Comparison of ENCODE assay signal across 8 cellular contexts in genomic region chr4:107824367-107825071, GRCh38. TPM values are rescaled to one million over a fixed set of nuclear protein-coding genes. Genes with fewer than 3 reads are reported as not detected.
A peak's percentile ranks its signal among the peaks of the same experiment; 100 is the strongest.
DNase-seq lines count a peak whose midpoint lies in the region; ATAC-seq and FAIRE-seq lines count a peak whose summit lies in the region.

Gene SGMS2, plus strand, starts transcription at chr4:107824932. Its CDS starts 70,622 bp downstream, at chr4:107895554.

- H3K9me3 Mint-ChIP-seq in activated T-helper 2 cell treated with anti-CD3 and anti-CD28 coated beads, Interferon-gamma antibody, Interleukin-2, Interleukin-4, amounts not matched to agents 10 μg/mL and 5 μg/mL and 100 μg/mL, durations not matched to agents 14 hours and 24 hours and 36 hours: no peaks in the 10 kb centered on the region
- H3K9me3 Mint-ChIP-seq in naive thymus-derived CD8-positive, alpha-beta T cell: no peaks in the 10 kb centered on the region
- no peaks in the 10 kb centered on the region for H3K9me3 Mint-ChIP-seq in stimulated activated naive CD8-positive, alpha-beta T cell treated with anti-CD3 and anti-CD28 coated beads, Interleukin-15, amount 100 ng/mL, for 72 hours

- no peaks in the 10 kb centered on the region for H3K36me3 Mint-ChIP-seq in activated T-helper 2 cell treated with anti-CD3 and anti-CD28 coated beads, Interferon-gamma antibody, Interleukin-2, Interleukin-4, amounts not matched to agents 10 μg/mL and 5 μg/mL and 100 μg/mL, durations not matched to agents 14 hours and 24 hours and 36 hours (ENCODE audit: low read depth)
- H3K36me3 Mint-ChIP-seq in naive thymus-derived CD8-positive, alpha-beta T cell: no peaks in the 10 kb centered on the region

- intact Hi-C loops in activated T-helper 2 cell treated with anti-CD3 and anti-CD28 coated beads, Interferon-gamma antibody, Interleukin-2, Interleukin-4, amounts not matched to agents 10 μg/mL and 5 μg/mL and 100 μg/mL, durations not matched to agents 14 hours and 24 hours and 36 hours (cut with micrococcal nuclease): loop anchor here (1.0 to 10.0 kb wide), 2 partner anchors 104 to 110 kb away; partner anchors contain the start of genes CYP2U1 and PAPSS1

- no peak for FAIRE-seq in GM18507 (lab: Jason Lieb, UNC)

- peak; percentile 65 for ATAC-seq in HG02981 (IDR thresholded peaks at IDR 0.05; ENCODE audit: unreplicated experiment)
- ATAC-seq in naive thymus-derived CD8-positive, alpha-beta T cell: peak in 1 of 2 donors; percentile 10
- peak; percentile 90 for ATAC-seq in stimulated activated naive CD8-positive, alpha-beta T cell treated with anti-CD3 and anti-CD28 coated beads, Interleukin-15, amount 100 ng/mL, for 72 hours

- H3K27ac Mint-ChIP-seq in activated T-helper 2 cell treated with anti-CD3 and anti-CD28 coated beads, Interferon-gamma antibody, Interleukin-2, Interleukin-4, amounts not matched to agents 10 μg/mL and 5 μg/mL and 100 μg/mL, durations not matched to agents 14 hours and 24 hours and 36 hours: peak within 1 kb of the TSS; percentile 67
- no peak within 1 kb of the TSS for H3K27ac Mint-ChIP-seq in naive thymus-derived CD8-positive, alpha-beta T cell
- H3K27ac Mint-ChIP-seq in stimulated activated naive CD8-positive, alpha-beta T cell treated with anti-CD3 and anti-CD28 coated beads, Interleukin-15, amount 100 ng/mL, for 72 hours: peak within 1 kb of the TSS; percentile 14 to 77

- peaks cover 63% of the 10 kb centered on the region for H3K27me3 Mint-ChIP-seq in activated T-helper 2 cell treated with anti-CD3 and anti-CD28 coated beads, Interferon-gamma antibody, Interleukin-2, Interleukin-4, amounts not matched to agents 10 μg/mL and 5 μg/mL and 100 μg/mL, durations not matched to agents 14 hours and 24 hours and 36 hours (ENCODE audit: low read depth)
- peaks cover 37 to 70% (median 47%) of the 10 kb centered on the region in 5 donors for H3K27me3 Mint-ChIP-seq in naive thymus-derived CD8-positive, alpha-beta T cell
- peaks cover 65% of the 10 kb centered on the region for H3K27me3 Mint-ChIP-seq in stimulated activated naive CD8-positive, alpha-beta T cell treated with anti-CD3 and anti-CD28 coated beads, Interleukin-15, amount 100 ng/mL, for 72 hours

- peaks cover 7% of the 10 kb centered on the region for H3K4me1 Mint-ChIP-seq in activated T-helper 2 cell treated with anti-CD3 and anti-CD28 coated beads, Interferon-gamma antibody, Interleukin-2, Interleukin-4, amounts not matched to agents 10 μg/mL and 5 μg/mL and 100 μg/mL, durations not matched to agents 14 hours and 24 hours and 36 hours (ENCODE audit: low read depth)
- H3K4me1 Mint-ChIP-seq in naive thymus-derived CD8-positive, alpha-beta T cell: peaks cover 2 to 20% (median 15%) of the 10 kb centered on the region in 4 donors
- H3K4me1 Mint-ChIP-seq in stimulated activated naive CD8-positive, alpha-beta T cell treated with anti-CD3 and anti-CD28 coated beads, Interleukin-15, amount 100 ng/mL, for 72 hours: peaks cover 15% of the 10 kb centered on the region

- POLR2A ChIA-PET in naive thymus-derived CD8-positive, alpha-beta T cell (lab: Charles Lee): no interaction called here

- peak; percentile 48 for DNase-seq in 8988T
- DNase-seq in GM18507 (ENCODE audit: extremely low spot score, insufficient read length, low read depth): peak; percentile 29
- peak; percentile 11 for DNase-seq in NCI-H748 treated with DMSO at 0.1 percent for 48 hours (lab: John Stamatoyannopoulos, UW)
- peak; percentile 25 for DNase-seq in activated T-helper 2 cell treated with anti-CD3 and anti-CD28 coated beads, Interferon-gamma antibody, Interleukin-2, Interleukin-4, amounts not matched to agents 10 μg/mL and 5 μg/mL and 100 μg/mL, durations not matched to agents 14 hours and 24 hours and 36 hours (ENCODE audit: low spot score)
- peak; percentile 73 for DNase-seq in fibroblast of the conjunctiva (ENCODE audit: low read depth)
- no peak for DNase-seq in naive thymus-derived CD8-positive, alpha-beta T cell
- DNase-seq in stimulated activated naive CD8-positive, alpha-beta T cell treated with anti-CD3 and anti-CD28 coated beads, Interleukin-15, amount 100 ng/mL, for 72 hours: peak; percentile 58 to 74

- peak within 1 kb of the TSS; percentile 84 for H3K4me3 Mint-ChIP-seq in activated T-helper 2 cell treated with anti-CD3 and anti-CD28 coated beads, Interferon-gamma antibody, Interleukin-2, Interleukin-4, amounts not matched to agents 10 μg/mL and 5 μg/mL and 100 μg/mL, durations not matched to agents 14 hours and 24 hours and 36 hours (ENCODE audit: low read depth)
- H3K4me3 Mint-ChIP-seq in naive thymus-derived CD8-positive, alpha-beta T cell: peak within 1 kb of the TSS; percentile 63 to 86 (median 78)
- peak within 1 kb of the TSS; percentile 86 to 89 for H3K4me3 Mint-ChIP-seq in stimulated activated naive CD8-positive, alpha-beta T cell treated with anti-CD3 and anti-CD28 coated beads, Interleukin-15, amount 100 ng/mL, for 72 hours

RNA-seq across cellular contexts. Expression of gene SGMS2, which starts in this region (rescaled TPM):
- total RNA-seq in activated T-helper 2 cell treated with anti-CD3 and anti-CD28 coated beads, Interferon-gamma antibody, Interleukin-2, Interleukin-4, amounts not matched to agents 10 μg/mL and 5 μg/mL and 100 μg/mL, durations not matched to agents 14 hours and 24 hours and 36 hours: 0.50 and 1.0 TPM in 2 replicates
- total RNA-seq in naive thymus-derived CD8-positive, alpha-beta T cell: not detected
- under 1 TPM in 1 of 3 donors, not detected in 2; 0.05 TPM for polyA plus RNA-seq in naive thymus-derived CD8-positive, alpha-beta T cell

Comparison
In these comparisons a context has a peak if more than half of its experiments do, and no peak if none do; other contexts are left out.
1. DNase-seq: peak in 8988T (single experiment), GM18507 (single experiment), NCI-H748 treated with DMSO at 0.1 percent for 48 hours (single experiment), activated T-helper 2 cell treated with anti-CD3 and anti-CD28 coated beads, Interferon-gamma antibody, Interleukin-2, Interleukin-4, amounts not matched to agents 10 μg/mL and 5 μg/mL and 100 μg/mL, durations not matched to agents 14 hours and 24 hours and 36 hours (single experiment), fibroblast of the conjunctiva (single experiment) and stimulated activated naive CD8-positive, alpha-beta T cell treated with anti-CD3 and anti-CD28 coated beads, Interleukin-15, amount 100 ng/mL, for 72 hours (2 of 2); none in naive thymus-derived CD8-positive, alpha-beta T cell (0 of 10).
2. H3K27ac Mint-ChIP-seq: peak in activated T-helper 2 cell treated with anti-CD3 and anti-CD28 coated beads, Interferon-gamma antibody, Interleukin-2, Interleukin-4, amounts not matched to agents 10 μg/mL and 5 μg/mL and 100 μg/mL, durations not matched to agents 14 hours and 24 hours and 36 hours (single experiment) and stimulated activated naive CD8-positive, alpha-beta T cell treated with anti-CD3 and anti-CD28 coated beads, Interleukin-15, amount 100 ng/mL, for 72 hours (2 of 2); none in naive thymus-derived CD8-positive, alpha-beta T cell (0 of 10).
3. Peak in every context shown above with its lines, with median percentiles within 50 percentile points of each other: H3K4me3 Mint-ChIP-seq.